ENCODE assay signal across 15 cellular contexts in genomic region chr12:91902860-91903683, GRCh38.
A peak's percentile ranks its signal among the peaks of the same experiment; 100 is the strongest.
DNase-seq lines count a peak whose midpoint lies in the region; FAIRE-seq and TF ChIP-seq lines count a peak whose summit lies in the region.
"Had no signal": no experiment of that assay in that cellular context is flagged by ENCODE, and none has a peak within 500 bp of the region (broad histone marks: within the 10 kb centered on the region; RNA-seq: fewer than 3 reads in every experiment).

No MANE protein-coding gene starts in this region.

- H3K9ac ChIP-seq in neuronal stem cell (ENCODE audit: low read depth, low read length, poor library complexity), result no peak overlapping the region

- no peak for TF ChIP-seq CTCF in choroid plexus epithelial cell (conservative IDR thresholded peaks at IDR 0.05; ENCODE audit: low read depth, low read length)

- H3K4me2 ChIP-seq in neuronal stem cell (ENCODE audit: insufficient read depth, low read length, poor library complexity, severe bottlenecking), result no peak overlapping the region

- H3K4me3 ChIP-seq in choroid plexus epithelial cell (ENCODE audit: low read depth, low read length) (no peak overlapping the region), neuronal stem cell (ENCODE audit: low read length in 2 of 2) (no peak overlapping the region)

- peak; percentile 16 for FAIRE-seq in HTR-8/SVneo (lab: Jason Lieb, UNC)

- no peaks in the 10 kb centered on the region for H3K36me3 ChIP-seq in neuronal stem cell (replicated peaks in 1 of 2; ENCODE audit: control insufficient read depth in 2 of 2, insufficient read depth in 2 of 2, low read length in 2 of 2)

- H4K91ac ChIP-seq in neuronal stem cell (ENCODE audit: low read depth, low read length, poor library complexity), result no peak overlapping the region

- H2AFZ ChIP-seq in neuronal stem cell (ENCODE audit: low read length), result peak overlapping the region; percentile 47

- H2BK120ac ChIP-seq in neuronal stem cell (ENCODE audit: low read depth, low read length), result no peak overlapping the region

- no peak overlapping the region for H2BK12ac ChIP-seq in neuronal stem cell (ENCODE audit: low read length)

- no peak overlapping the region for H2BK5ac ChIP-seq in neuronal stem cell (ENCODE audit: low read length)

- H3K18ac ChIP-seq in neuronal stem cell (ENCODE audit: low read length), result no peak overlapping the region

- no peak overlapping the region for H2AK5ac ChIP-seq in neuronal stem cell (ENCODE audit: low read depth, low read length)

- H3K79me1 ChIP-seq in neuronal stem cell (ENCODE audit: low read depth, low read length), result no peaks in the 10 kb centered on the region

- H3K9me3 ChIP-seq in neuronal stem cell (replicated peaks in 1 of 2; ENCODE audit: control insufficient read depth in 2 of 2, insufficient read depth in 1 of 2, low read depth in 1 of 2, low read length in 2 of 2), result peaks cover 5 to 19% of the 10 kb centered on the region in 2 donors

- no peak overlapping the region for H3K4ac ChIP-seq in neuronal stem cell (ENCODE audit: low read length)

- no peak overlapping the region for H4K8ac ChIP-seq in neuronal stem cell (ENCODE audit: low read depth, low read length)

- H3K23ac ChIP-seq in neuronal stem cell (ENCODE audit: low read depth, low read length, poor library complexity), result no peak overlapping the region

- DNase-seq in NCI-H1105 treated with DMSO at 0.1 percent for 48 hours (lab: John Stamatoyannopoulos, UW) (peak; percentile 4), NCI-H1105 (lab: John Stamatoyannopoulos, UW) (no peak), HTR-8/SVneo (ENCODE audit: insufficient read length, low spot score) (no peak), choroid plexus epithelial cell (ENCODE audit: low read depth) (peak; percentile 14), neuronal stem cell (ENCODE audit: low spot score) (no peak), T-helper 1 cell (no peak), AML-193 (lab: John Stamatoyannopoulos, UW) (no peak), amygdala (lab: John Stamatoyannopoulos, UW) (no peak)
- DNase-seq: activated CD4-positive, alpha-beta T cell treated with anti-CD3 and anti-CD28 coated beads for 48 hours; H7; mesendoderm; NCI-H1092; NCI-H345; nucleus accumbens had no signal

- H2BK15ac ChIP-seq in neuronal stem cell (ENCODE audit: low read length), result no peak overlapping the region

- H3K4me1 ChIP-seq in neuronal stem cell (ENCODE audit: control insufficient read depth in 2 of 2, insufficient read depth in 1 of 2, low read depth in 1 of 2, low read length in 2 of 2), result peaks cover 2 to 11% of the 10 kb centered on the region in 2 donors

- H3K14ac ChIP-seq in neuronal stem cell (ENCODE audit: low read length), result no peak overlapping the region

- no peaks in the 10 kb centered on the region for H3K27me3 ChIP-seq in neuronal stem cell (ENCODE audit: control insufficient read depth in 3 of 3, insufficient read depth in 3 of 3, low read depth in 1 of 3, low read length in 3 of 3)

- peak overlapping the region; percentile 9 for H3K27ac ChIP-seq in neuronal stem cell (replicated peaks; ENCODE audit: low read length)
- H3K27ac ChIP-seq: 22Rv1 had no signal

Comparison
In these comparisons a context has a peak if more than half of its experiments do, and no peak if none do; other contexts are left out.
1. DNase-seq: peak in NCI-H1105 treated with DMSO at 0.1 percent for 48 hours (single experiment) and choroid plexus epithelial cell (single experiment); none in NCI-H1105 (single experiment), HTR-8/SVneo (single experiment), neuronal stem cell (single experiment), T-helper 1 cell (0 of 5), AML-193 (0 of 2) and amygdala (0 of 56).